In genomic region chr2:50535971-50536759, GRCh38 we compare ENCODE assay signal across 9 cellular contexts.
DNase-seq lines count a peak whose midpoint lies in the region; ATAC-seq and TF ChIP-seq lines count a peak whose summit lies in the region.
"Had no signal": no experiment of that assay in that cellular context is flagged by ENCODE, and none has a peak within 500 bp of the region (broad histone marks: within the 10 kb centered on the region; RNA-seq: fewer than 3 reads in every experiment).

No MANE protein-coding gene starts in this region.

- H3K4me3 ChIP-seq in Panc1 (ENCODE audit: low read depth in 2 of 2, low read length in 2 of 2): no peak overlapping the region

- in situ Hi-C loops in Panc1 (cut with HindIII; ENCODE audit: low pct_unique_long_range_greater_than_20kb, low sequenced_read_pairs): no loop called here

- H3K4me1 Mint-ChIP-seq in stimulated activated memory B cell treated with anti-CD40 and anti-IgM and Interleukin-4, amounts not matched to agents 10 μg/mL and 1 μg/mL and 100 μg/mL, for 72 hours: no peaks in the 10 kb centered on the region

- 0 out of 2 replicates have a peak, but pooled peaks have one; percentile 53 for ATAC-seq in Panc1
- ATAC-seq in foreskin keratinocyte: peak; percentile 81
- no peak for ATAC-seq in stimulated activated memory B cell treated with anti-CD40 and anti-IgM and Interleukin-4, amounts not matched to agents 10 μg/mL and 1 μg/mL and 100 μg/mL, for 72 hours

- no peaks in the 10 kb centered on the region for H3K9me3 ChIP-seq in Panc1 (ENCODE audit: control insufficient read depth, insufficient read depth, low read depth, low read length)
- H3K9me3 ChIP-seq: neutrophil had no signal

- no peaks in the 10 kb centered on the region for H3K27me3 Mint-ChIP-seq in stimulated activated memory B cell treated with anti-CD40 and anti-IgM and Interleukin-4, amounts not matched to agents 10 μg/mL and 1 μg/mL and 100 μg/mL, for 72 hours

- no peaks in the 10 kb centered on the region for H3K36me3 ChIP-seq in Panc1 (ENCODE audit: control insufficient read depth, insufficient read depth, low read length)
- H3K36me3 ChIP-seq: neutrophil had no signal

- POLR2A ChIA-PET in Panc1 (lab: Charles Lee): no interaction called here

- TF ChIP-seq CTCF in Panc1 (IDR thresholded peaks at IDR 0.05) (peak; percentile 61; the same call in 1 of the 2 replicates), foreskin keratinocyte (conservative IDR thresholded peaks at IDR 0.05) (peak; percentile 87)

- CTCF ChIA-PET in Panc1 (lab: Charles Lee): no interaction called here

- no peak overlapping the region for H3K4me3 Mint-ChIP-seq in stimulated activated memory B cell treated with anti-CD40 and anti-IgM and Interleukin-4, amounts not matched to agents 10 μg/mL and 1 μg/mL and 100 μg/mL, for 72 hours

- H3K4me1 ChIP-seq in Panc1 (ENCODE audit: control insufficient read depth, insufficient read depth, low read length): no peaks in the 10 kb centered on the region; the same call in 1 of the 2 replicates
- no peaks in the 10 kb centered on the region for H3K4me1 ChIP-seq in foreskin keratinocyte

- DNase-seq in DMS79 treated with DMSO at 0.1 percent for 48 hours (lab: John Stamatoyannopoulos, UW): peak; percentile 32
- DNase-seq in DMS79 (lab: John Stamatoyannopoulos, UW): no peak
- DNase-seq in HT-29 (ENCODE audit: low spot score): peak; percentile 23
- DNase-seq in Panc1 (ENCODE audit: low read depth, low spot score): no peak
- DNase-seq in foreskin keratinocyte: no peak
- DNase-seq in effector CD4-positive, alpha-beta T cell: no peak
- no peak for DNase-seq in NCI-H774 (lab: John Stamatoyannopoulos, UW)

- no peak overlapping the region for H3K27ac ChIP-seq in Panc1 (ENCODE audit: low read length)
- H3K27ac ChIP-seq in foreskin keratinocyte: no peak overlapping the region
- H3K27ac ChIP-seq: neutrophil had no signal

- H3K36me3 Mint-ChIP-seq in stimulated activated memory B cell treated with anti-CD40 and anti-IgM and Interleukin-4, amounts not matched to agents 10 μg/mL and 1 μg/mL and 100 μg/mL, for 72 hours: no peaks in the 10 kb centered on the region

- H3K27ac Mint-ChIP-seq in stimulated activated memory B cell treated with anti-CD40 and anti-IgM and Interleukin-4, amounts not matched to agents 10 μg/mL and 1 μg/mL and 100 μg/mL, for 72 hours: no peak overlapping the region

- H3K27me3 ChIP-seq in Panc1 (ENCODE audit: control insufficient read depth, insufficient read depth, low read length) (no peaks in the 10 kb centered on the region), foreskin keratinocyte (no peaks in the 10 kb centered on the region)
- H3K27me3 ChIP-seq: neutrophil had no signal

- BruUV-seq in Panc1 (replicated peaks; lab: Mats Ljungman, UMichigan): no TSS peak

- no peaks in the 10 kb centered on the region for H3K9me3 Mint-ChIP-seq in stimulated activated memory B cell treated with anti-CD40 and anti-IgM and Interleukin-4, amounts not matched to agents 10 μg/mL and 1 μg/mL and 100 μg/mL, for 72 hours

- intact Hi-C loops in Panc1 (cut with micrococcal nuclease; ENCODE audit: unreplicated experiment): no loop called here

Comparison
In these comparisons a context has a peak if more than half of its experiments do, and no peak if none do; other contexts are left out.
1. DNase-seq: peak in DMS79 treated with DMSO at 0.1 percent for 48 hours (single experiment) and HT-29 (single experiment); none in DMS79 (single experiment), Panc1 (single experiment), foreskin keratinocyte (0 of 2), effector CD4-positive, alpha-beta T cell (single experiment) and NCI-H774 (single experiment).